In genomic region chr6:31661867-31662723, GRCh38 we compare ENCODE assay signal across 14 cellular contexts. TPM values are rescaled to one million over a fixed set of nuclear protein-coding genes. Genes with fewer than 3 reads are reported as not detected.
A peak's percentile ranks its signal among the peaks of the same experiment; 100 is the strongest.
DNase-seq lines count a peak whose midpoint lies in the region; ATAC-seq and TF ChIP-seq lines count a peak whose summit lies in the region.
"Had no signal": no experiment of that assay in that cellular context is flagged by ENCODE, and none has a peak within 500 bp of the region (broad histone marks: within the 10 kb centered on the region; RNA-seq: fewer than 3 reads in every experiment).

No MANE protein-coding gene starts in this region.

- H3K9me3 Mint-ChIP-seq in activated T-cell treated with anti-CD3 and anti-CD28 coated beads, Interleukin-2, amount 50 U/mL, for 24 hours = no peaks in the 10 kb centered on the region
- H3K9me3 Mint-ChIP-seq in dendritic cell treated with granulocyte-macrophage colony-stimulating factor and Interleukin-4, amounts not matched to agents 40 ng/mL and 50 ng/mL, for 4 days = no peaks in the 10 kb centered on the region
- no peaks in the 10 kb centered on the region for H3K9me3 Mint-ChIP-seq in stimulated activated effector memory CD8-positive, alpha-beta T cell treated with anti-CD3 and anti-CD28 coated beads, Interleukin-12 subunit alpha, Interleukin-12 subunit beta, amount 100 ng/mL, for 72 hours

- intact Hi-C loops in dendritic cell treated with granulocyte-macrophage colony-stimulating factor and Interleukin-4, amounts not matched to agents 40 ng/mL and 50 ng/mL, for 4 days (cut with micrococcal nuclease) = no loop called here

- H3K36me3 Mint-ChIP-seq in activated T-cell treated with anti-CD3 and anti-CD28 coated beads, Interleukin-2, amount 50 U/mL, for 24 hours (ENCODE audit: low read depth) = peaks cover 97% of the 10 kb centered on the region
- H3K36me3 Mint-ChIP-seq in dendritic cell treated with granulocyte-macrophage colony-stimulating factor and Interleukin-4, amounts not matched to agents 40 ng/mL and 50 ng/mL, for 4 days (ENCODE audit: low read depth) = peaks cover 86% of the 10 kb centered on the region
- H3K36me3 Mint-ChIP-seq in stimulated activated effector memory CD8-positive, alpha-beta T cell treated with anti-CD3 and anti-CD28 coated beads, Interleukin-12 subunit alpha, Interleukin-12 subunit beta, amount 100 ng/mL, for 72 hours = peaks cover 97% of the 10 kb centered on the region

- peak overlapping the region; percentile 96 for H3K4me3 Mint-ChIP-seq in activated T-cell treated with anti-CD3 and anti-CD28 coated beads, Interleukin-2, amount 50 U/mL, for 24 hours
- no peak overlapping the region for H3K4me3 Mint-ChIP-seq in dendritic cell treated with granulocyte-macrophage colony-stimulating factor and Interleukin-4, amounts not matched to agents 40 ng/mL and 50 ng/mL, for 4 days
- peak overlapping the region; percentile 95 for H3K4me3 Mint-ChIP-seq in stimulated activated effector memory CD8-positive, alpha-beta T cell treated with anti-CD3 and anti-CD28 coated beads, Interleukin-12 subunit alpha, Interleukin-12 subunit beta, amount 100 ng/mL, for 72 hours

- TF ChIP-seq CTCF in foreskin keratinocyte (conservative IDR thresholded peaks at IDR 0.05) = no peak

- peak overlapping the region; percentile 76 for H3K27ac Mint-ChIP-seq in activated T-cell treated with anti-CD3 and anti-CD28 coated beads, Interleukin-2, amount 50 U/mL, for 24 hours
- peak overlapping the region; percentile 95 for H3K27ac Mint-ChIP-seq in dendritic cell treated with granulocyte-macrophage colony-stimulating factor and Interleukin-4, amounts not matched to agents 40 ng/mL and 50 ng/mL, for 4 days
- H3K27ac Mint-ChIP-seq in stimulated activated effector memory CD8-positive, alpha-beta T cell treated with anti-CD3 and anti-CD28 coated beads, Interleukin-12 subunit alpha, Interleukin-12 subunit beta, amount 100 ng/mL, for 72 hours = no peak overlapping the region

- H3K27me3 ChIP-seq in foreskin keratinocyte = no peaks in the 10 kb centered on the region
- H3K27me3 ChIP-seq: pancreas, testis had no signal

- no peak overlapping the region for H3K27ac ChIP-seq in foreskin keratinocyte
- H3K27ac ChIP-seq: pancreas had no signal

- peaks cover 5% of the 10 kb centered on the region for H3K4me1 ChIP-seq in foreskin keratinocyte

- H3K27me3 Mint-ChIP-seq in activated T-cell treated with anti-CD3 and anti-CD28 coated beads, Interleukin-2, amount 50 U/mL, for 24 hours = no peaks in the 10 kb centered on the region
- no peaks in the 10 kb centered on the region for H3K27me3 Mint-ChIP-seq in dendritic cell treated with granulocyte-macrophage colony-stimulating factor and Interleukin-4, amounts not matched to agents 40 ng/mL and 50 ng/mL, for 4 days

- no peak for DNase-seq in activated T-cell treated with anti-CD3 and anti-CD28 coated beads, Interleukin-2, amount 50 U/mL, for 24 hours
- DNase-seq in activated T-cell treated with anti-CD3 and anti-CD28 coated beads for 4 hours (no peak), MV-4-11 (lab: John Stamatoyannopoulos, UW) (peak; percentile 22), DMS79 (lab: John Stamatoyannopoulos, UW) (no peak), foreskin keratinocyte (no peak)
- no peak for DNase-seq in stimulated activated effector memory CD8-positive, alpha-beta T cell treated with anti-CD3 and anti-CD28 coated beads, Interleukin-12 subunit alpha, Interleukin-12 subunit beta, amount 100 ng/mL, for 72 hours (ENCODE audit: low spot score in 2 of 2)
- DNase-seq: activated CD4-positive, alpha-beta T cell treated with anti-CD3 and anti-CD28 coated beads for 1 hour; NCI-H1694 treated with DMSO at 0.1 percent for 48 hours; stimulated activated CD4-positive, alpha-beta T cell treated with anti-CD3 and anti-CD28 coated beads, Interleukin-2, amount 100 ng/mL, for 24 hours; testis had no signal

- H3K4me1 Mint-ChIP-seq in activated T-cell treated with anti-CD3 and anti-CD28 coated beads, Interleukin-2, amount 50 U/mL, for 24 hours (ENCODE audit: low read depth) = peaks cover 78% of the 10 kb centered on the region
- peaks cover 75% of the 10 kb centered on the region for H3K4me1 Mint-ChIP-seq in dendritic cell treated with granulocyte-macrophage colony-stimulating factor and Interleukin-4, amounts not matched to agents 40 ng/mL and 50 ng/mL, for 4 days (ENCODE audit: low read depth)
- peaks cover 83% of the 10 kb centered on the region for H3K4me1 Mint-ChIP-seq in stimulated activated effector memory CD8-positive, alpha-beta T cell treated with anti-CD3 and anti-CD28 coated beads, Interleukin-12 subunit alpha, Interleukin-12 subunit beta, amount 100 ng/mL, for 72 hours

- ATAC-seq in stimulated activated effector memory CD8-positive, alpha-beta T cell treated with anti-CD3 and anti-CD28 coated beads, Interleukin-12 subunit alpha, Interleukin-12 subunit beta, amount 100 ng/mL, for 72 hours = no peak
- ATAC-seq in HG02852 (IDR thresholded peaks at IDR 0.05; ENCODE audit: unreplicated experiment) (no peak), foreskin keratinocyte (no peak)
- ATAC-seq: esophagus mucosa, pancreas had no signal

RNA-seq across cellular contexts. Expression of gene C6orf47, which starts 1.5 kb away (rescaled TPM):
- total RNA-seq in foreskin keratinocyte = 18.7 and 19.7 TPM in 2 replicates
- 16.7 and 16.8 TPM in 2 replicates for polyA plus RNA-seq in foreskin keratinocyte

RNA-seq across cellular contexts. Expression of gene GPANK1, which starts 2.7 kb away (rescaled TPM):
- total RNA-seq in foreskin keratinocyte = 17.2 and 17.8 TPM in 2 replicates
- 26.5 and 28.7 TPM in 2 replicates for polyA plus RNA-seq in foreskin keratinocyte

RNA-seq across cellular contexts. Expression of gene CSNK2B, which starts 3.8 kb away (rescaled TPM):
- total RNA-seq in foreskin keratinocyte = 201 and 203 TPM in 2 replicates
- polyA plus RNA-seq in foreskin keratinocyte = 295 and 298 TPM in 2 replicates

RNA-seq across cellular contexts. Expression of gene APOM, which starts 6.4 kb away (rescaled TPM):
- 0.88 and 1.3 TPM in 2 replicates for total RNA-seq in foreskin keratinocyte
- polyA plus RNA-seq in foreskin keratinocyte = 2.7 and 3.0 TPM in 2 replicates

RNA-seq across cellular contexts. Expression of gene LY6G5B, which starts 7.7 kb away (rescaled TPM):
- total RNA-seq in foreskin keratinocyte = 4.3 and 4.8 TPM in 2 replicates
- 3.2 TPM in 2 replicates for polyA plus RNA-seq in foreskin keratinocyte
